24 cellular contexts compared by ENCODE assay signal in the genomic region with DNA sequence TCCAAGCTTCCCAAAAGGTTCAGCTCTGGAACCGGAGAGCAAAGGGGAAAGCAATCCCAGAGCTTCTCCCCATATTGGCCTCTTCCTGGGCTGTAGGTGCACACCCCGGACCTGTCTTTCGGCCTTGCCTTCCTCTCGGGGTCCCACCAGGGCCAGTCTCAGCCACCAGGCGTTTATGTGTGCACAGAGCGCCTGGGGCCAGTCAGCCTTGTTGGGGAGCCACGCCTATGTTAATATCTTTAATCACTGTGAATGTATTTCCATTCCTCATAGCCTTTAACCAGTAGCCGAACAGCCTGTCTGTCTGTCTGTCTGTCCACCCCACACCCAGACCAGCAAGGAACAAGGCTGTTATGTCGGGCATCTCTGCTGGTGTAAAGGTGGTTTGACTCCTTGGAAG.
"Had no signal": no experiment of that assay in that cellular context is flagged by ENCODE, and none has a peak within 500 bp of the region (broad histone marks: within the 10 kb centered on the region; RNA-seq: fewer than 3 reads in every experiment).

No MANE protein-coding gene starts in this region.

- H3K27me3 Mint-ChIP-seq: activated CD4-positive, alpha-beta T cell treated with anti-CD3 and anti-CD28 coated beads, Interleukin-2, amount 10 ng/mL, durations not matched to agents 7 days and 5 days; activated CD8-positive, alpha-beta memory T cell treated with anti-CD3 and anti-CD28 coated beads, Interleukin-2, amount 10 ng/mL, durations not matched to agents 7 days and 5 days; activated CD8-positive, alpha-beta T cell treated with anti-CD3 and anti-CD28 coated beads for 36 hours; stimulated activated naive CD8-positive, alpha-beta T cell treated with anti-CD3 and anti-CD28 coated beads, Interleukin-15, Interleukin-2, amounts not matched to agents 100 ng/mL and 50 ng/mL, for 24 hours had no signal

- H3K36me3 Mint-ChIP-seq: activated CD8-positive, alpha-beta memory T cell treated with anti-CD3 and anti-CD28 coated beads, Interleukin-2, amount 10 ng/mL, durations not matched to agents 7 days and 5 days; immature natural killer cell; natural killer cell had no signal

- DNase-seq: activated CD4-positive, alpha-beta T cell treated with anti-CD3 and anti-CD28 coated beads, Interleukin-2, amount 10 ng/mL, durations not matched to agents 7 days and 5 days; activated CD4-positive, CD25-positive, alpha-beta regulatory T cell treated with anti-CD3 and anti-CD28 coated beads, Interleukin-2, amount 50 U/mL, for 72 hours; activated CD8-positive, alpha-beta memory T cell treated with anti-CD3 and anti-CD28 coated beads, Interleukin-2, amount 10 ng/mL, durations not matched to agents 7 days and 5 days; activated CD8-positive, alpha-beta T cell treated with anti-CD3 and anti-CD28 coated beads for 36 hours; activated T-cell treated with anti-CD3 and anti-CD28 coated beads for 4 hours; cortex of kidney; endodermal cell; foreskin fibroblast; glutamatergic neuron; immature natural killer cell; left ventricle myocardium inferior; midbrain; natural killer cell; ovary; spleen; uterus; WERI-Rb-1 had no signal

- H3K4me1 Mint-ChIP-seq: activated CD4-positive, alpha-beta T cell treated with anti-CD3 and anti-CD28 coated beads, Interleukin-2, amount 10 ng/mL, durations not matched to agents 7 days and 5 days; activated CD8-positive, alpha-beta memory T cell treated with anti-CD3 and anti-CD28 coated beads, Interleukin-2, amount 10 ng/mL, durations not matched to agents 7 days and 5 days; endodermal cell; immature natural killer cell; natural killer cell had no signal

- H3K9me3 Mint-ChIP-seq: activated CD4-positive, alpha-beta T cell treated with anti-CD3 and anti-CD28 coated beads, Interleukin-2, amount 10 ng/mL, durations not matched to agents 7 days and 5 days; activated CD8-positive, alpha-beta T cell treated with anti-CD3 and anti-CD28 coated beads for 36 hours; activated naive CD4-positive, alpha-beta T cell treated with anti-CD3 and anti-CD28 coated beads, Interleukin-2, amount 50 U/mL, for 72 hours; endodermal cell; immature natural killer cell; natural killer cell; stimulated activated naive CD8-positive, alpha-beta T cell treated with anti-CD3 and anti-CD28 coated beads, Interleukin-15, Interleukin-2, amounts not matched to agents 100 ng/mL and 50 ng/mL, for 24 hours; T-helper 2 cell treated with Interferon-gamma antibody and Interleukin-4, amounts not matched to agents 5 μg/mL and 100 μg/mL, for 36 hours had no signal

- H3K4me3 Mint-ChIP-seq: activated CD4-positive, alpha-beta T cell treated with anti-CD3 and anti-CD28 coated beads, Interleukin-2, amount 10 ng/mL, durations not matched to agents 7 days and 5 days; activated CD8-positive, alpha-beta memory T cell treated with anti-CD3 and anti-CD28 coated beads, Interleukin-2, amount 10 ng/mL, durations not matched to agents 7 days and 5 days; activated CD8-positive, alpha-beta T cell treated with anti-CD3 and anti-CD28 coated beads for 36 hours; endodermal cell; immature natural killer cell; natural killer cell; stimulated activated naive CD8-positive, alpha-beta T cell treated with anti-CD3 and anti-CD28 coated beads, Interleukin-15, Interleukin-2, amounts not matched to agents 100 ng/mL and 50 ng/mL, for 24 hours; T-helper 2 cell treated with Interferon-gamma antibody and Interleukin-4, amounts not matched to agents 5 μg/mL and 100 μg/mL, for 36 hours had no signal

- H2AFZ ChIP-seq: hepatocyte had no signal

- H3K36me3 ChIP-seq: ovary, prostate gland, uterus had no signal

- H3K4me1 ChIP-seq: ascending aorta, left ventricle myocardium inferior, prostate gland, tibial nerve, uterus had no signal

- H3K27ac Mint-ChIP-seq: activated CD4-positive, alpha-beta T cell treated with anti-CD3 and anti-CD28 coated beads, Interleukin-2, amount 10 ng/mL, durations not matched to agents 7 days and 5 days; activated CD8-positive, alpha-beta memory T cell treated with anti-CD3 and anti-CD28 coated beads, Interleukin-2, amount 10 ng/mL, durations not matched to agents 7 days and 5 days; activated CD8-positive, alpha-beta T cell treated with anti-CD3 and anti-CD28 coated beads for 36 hours; immature natural killer cell; natural killer cell; stimulated activated naive CD8-positive, alpha-beta T cell treated with anti-CD3 and anti-CD28 coated beads, Interleukin-15, Interleukin-2, amounts not matched to agents 100 ng/mL and 50 ng/mL, for 24 hours; T-helper 2 cell treated with Interferon-gamma antibody and Interleukin-4, amounts not matched to agents 5 μg/mL and 100 μg/mL, for 36 hours had no signal

- H3K27me3 ChIP-seq: ascending aorta, hepatocyte, ovary, spleen, tibial nerve, uterus had no signal

- H3K9me3 ChIP-seq: ascending aorta, ovary, prostate gland, spleen, uterus had no signal

- H3K27ac ChIP-seq: ascending aorta, hepatocyte, left ventricle myocardium inferior, ovary, prostate gland, tibial nerve, uterus, WERI-Rb-1 had no signal

- ATAC-seq: activated CD8-positive, alpha-beta memory T cell treated with anti-CD3 and anti-CD28 coated beads, Interleukin-2, amount 10 ng/mL, durations not matched to agents 7 days and 5 days; activated CD8-positive, alpha-beta T cell treated with anti-CD3 and anti-CD28 coated beads for 36 hours; activated naive CD4-positive, alpha-beta T cell treated with anti-CD3 and anti-CD28 coated beads, Interleukin-2, amount 50 U/mL, for 72 hours; natural killer cell had no signal

- H3K4me2 ChIP-seq: hepatocyte had no signal

- H3K4me3 ChIP-seq: ascending aorta, hepatocyte, left ventricle myocardium inferior, ovary, prostate gland, spleen, tibial nerve, uterus had no signal
